8 cellular contexts compared by ENCODE assay signal in genomic region chr14:23009483-23009938, GRCh38.
DNase-seq lines count a peak whose midpoint lies in the region; ATAC-seq and TF ChIP-seq lines count a peak whose summit lies in the region.

No MANE protein-coding gene starts in this region.

- H3K4me3 ChIP-seq in WERI-Rb-1 (ENCODE audit: low read depth, low read length): peak overlapping the region; percentile 58
- peak overlapping the region; percentile 53 for H3K4me3 ChIP-seq in iPS-15b (ENCODE audit: low read depth, low read length)

- H3K27ac ChIP-seq in WERI-Rb-1: peak overlapping the region; percentile 89
- H3K27ac ChIP-seq in substantia nigra (ENCODE audit: low read depth, low read length, poor library complexity, severe bottlenecking): peak overlapping the region; percentile 78

- DNase-seq in NCI-H82 (lab: John Stamatoyannopoulos, UW) (peak; percentile 35), NCI-H82 treated with DMSO at 0.1 percent for 48 hours (lab: John Stamatoyannopoulos, UW; ENCODE audit: unreplicated experiment) (no peak), WERI-Rb-1 (no peak), substantia nigra (lab: John Stamatoyannopoulos, UW) (peak in 1 of 49 donors; percentile 9), D341Med (ENCODE audit: low spot score) (no peak)

- peaks cover 5% of the 10 kb centered on the region for H3K4me1 ChIP-seq in iPS-15b (ENCODE audit: control insufficient read depth, insufficient read depth, low read length)

- no peak for TF ChIP-seq CTCF in WERI-Rb-1 (IDR thresholded peaks at IDR 0.05; ENCODE audit: low read depth, low read length)

- ATAC-seq in HG02884 (IDR thresholded peaks at IDR 0.05; ENCODE audit: unreplicated experiment): no peak
- no peak for ATAC-seq in GM18867 (IDR thresholded peaks at IDR 0.05; ENCODE audit: unreplicated experiment)

- H3K9ac ChIP-seq in iPS-15b (ENCODE audit: low read depth, low read length): no peak overlapping the region

- H3K36me3 ChIP-seq in WERI-Rb-1 (no peaks in the 10 kb centered on the region), iPS-15b (ENCODE audit: control insufficient read depth, insufficient read depth, low read length) (no peaks in the 10 kb centered on the region)

- H3K27me3 ChIP-seq in WERI-Rb-1 (ENCODE audit: insufficient read depth, low read depth, severe bottlenecking): no peaks in the 10 kb centered on the region
- H3K27me3 ChIP-seq in iPS-15b (ENCODE audit: control insufficient read depth, insufficient read depth, low read length): no peaks in the 10 kb centered on the region

- H3K9me3 ChIP-seq in WERI-Rb-1 (ENCODE audit: severe bottlenecking) (no peaks in the 10 kb centered on the region), iPS-15b (ENCODE audit: control insufficient read depth, insufficient read depth, low read length) (no peaks in the 10 kb centered on the region)
